In genomic region chr12:124321040-124321481, GRCh38 we compare ENCODE assay signal across 8 cellular contexts. TPM values are rescaled to one million over a fixed set of nuclear protein-coding genes. Genes with fewer than 3 reads are reported as not detected.
A peak's percentile ranks its signal among the peaks of the same experiment; 100 is the strongest.
DNase-seq lines count a peak whose midpoint lies in the region; ATAC-seq and TF ChIP-seq lines count a peak whose summit lies in the region.

No MANE protein-coding gene starts in this region.

- no peak overlapping the region for H3K4me3 ChIP-seq in CD4-positive, CD25-positive, alpha-beta regulatory T cell (ENCODE audit: low read depth, low read length)
- no peak overlapping the region for H3K4me3 ChIP-seq in Jurkat, Clone E6-1 (ENCODE audit: low read length)
- no peak overlapping the region for H3K4me3 ChIP-seq in cardiac fibroblast (replicated peaks in 1 of 2; ENCODE audit: low read depth in 2 of 2, low read length in 2 of 2)

- peaks cover 19% of the 10 kb centered on the region for H3K36me3 Mint-ChIP-seq in CD4-positive, CD25-positive, alpha-beta regulatory T cell

- H3K4me3 Mint-ChIP-seq in CD4-positive, CD25-positive, alpha-beta regulatory T cell = no peak overlapping the region

- no peaks in the 10 kb centered on the region for H3K4me1 ChIP-seq in CD4-positive, CD25-positive, alpha-beta regulatory T cell (ENCODE audit: control insufficient read depth, insufficient read depth, low read length, poor library complexity, severe bottlenecking)

- no peaks in the 10 kb centered on the region for H3K4me1 Mint-ChIP-seq in CD4-positive, CD25-positive, alpha-beta regulatory T cell

- TF ChIP-seq CTCF in cardiac fibroblast (IDR thresholded peaks at IDR 0.05; ENCODE audit: low read depth, low read length) = peak; percentile 94

- DNase-seq in CD4-positive, CD25-positive, alpha-beta regulatory T cell = peak in 2 of 3 donors; percentile 32 to 39
- peak; percentile 26 for DNase-seq in Jurkat, Clone E6-1 (ENCODE audit: low read depth, low spot score)
- peak; percentile 18 to 36 (median 27) for DNase-seq in activated CD4-positive, CD25-positive, alpha-beta regulatory T cell (lab: John Stamatoyannopoulos, UW)
- peak; percentile 59 to 64 for DNase-seq in cardiac fibroblast (ENCODE audit: low read depth in 2 of 2)
- DNase-seq in left colon = peak; percentile 46 to 73
- peak; percentile 71 for DNase-seq in stimulated activated CD4-positive, alpha-beta T cell treated with anti-CD3 and anti-CD28 coated beads, Interleukin-4, amount 100 ng/mL, for 1 hour
- DNase-seq in NCI-H1092 (lab: John Stamatoyannopoulos, UW) = no peak

- intact Hi-C loops in left colon (cut with DNase I, micrococcal nuclease) = loop anchor here in 1 of 2 donors (10.0 kb wide), 1 partner anchor 286 kb away; no protein-coding TSS in a partner anchor

- H3K27ac ChIP-seq in CD4-positive, CD25-positive, alpha-beta regulatory T cell (ENCODE audit: insufficient read depth, low read length, poor library complexity, severe bottlenecking) = no peak overlapping the region

- H3K27me3 Mint-ChIP-seq in CD4-positive, CD25-positive, alpha-beta regulatory T cell = no peaks in the 10 kb centered on the region

- H3K36me3 ChIP-seq in CD4-positive, CD25-positive, alpha-beta regulatory T cell (ENCODE audit: control insufficient read depth, insufficient read depth, low read length) = peaks cover 20% of the 10 kb centered on the region

- peak; percentile 44 to 56 for ATAC-seq in CD4-positive, CD25-positive, alpha-beta regulatory T cell (ENCODE audit: low read depth in 2 of 2)
- peak; percentile 61 for ATAC-seq in GM19438 (IDR thresholded peaks at IDR 0.05; ENCODE audit: low read depth, unreplicated experiment)
- peak; percentile 79 for ATAC-seq in left colon

- peaks cover 0 to 19% (median 3%) of the 10 kb centered on the region in 7 donors for H3K9me3 Mint-ChIP-seq in CD4-positive, CD25-positive, alpha-beta regulatory T cell

- no peaks in the 10 kb centered on the region for H3K27me3 ChIP-seq in CD4-positive, CD25-positive, alpha-beta regulatory T cell (ENCODE audit: control insufficient read depth, insufficient read depth, low read length)

- H3K27ac Mint-ChIP-seq in CD4-positive, CD25-positive, alpha-beta regulatory T cell = no peak overlapping the region

- peaks cover 10 to 18% of the 10 kb centered on the region in 2 experiments for H3K9me3 ChIP-seq in CD4-positive, CD25-positive, alpha-beta regulatory T cell (ENCODE audit: control insufficient read depth in 2 of 2, low read length in 2 of 2)

RNA-seq across cellular contexts. Expression of gene RFLNA, which starts 26.2 kb away (rescaled TPM):
- not detected for total RNA-seq in CD4-positive, CD25-positive, alpha-beta regulatory T cell
- not detected for polyA plus RNA-seq in CD4-positive, CD25-positive, alpha-beta regulatory T cell
- 4.4 TPM for polyA plus RNA-seq in Jurkat, Clone E6-1 (2012; ENCODE audit: insufficient read depth, insufficient read length)
- 10 to 100 TPM; 46.2 to 51.0 TPM for total RNA-seq in left colon

Comparison
In these comparisons a context has a peak if more than half of its experiments do, and no peak if none do; other contexts are left out.
1. RNA of gene RFLNA, which starts 26.2 kb away (total RNA-seq): 46.2 to 51.0 TPM in left colon; not detected in CD4-positive, CD25-positive, alpha-beta regulatory T cell (single experiment); every median in the first group is over 10 times any median in the second.
2. Peak in every context shown above with its lines, with median percentiles within 50 percentile points of each other: ATAC-seq.